In the genomic region with DNA sequence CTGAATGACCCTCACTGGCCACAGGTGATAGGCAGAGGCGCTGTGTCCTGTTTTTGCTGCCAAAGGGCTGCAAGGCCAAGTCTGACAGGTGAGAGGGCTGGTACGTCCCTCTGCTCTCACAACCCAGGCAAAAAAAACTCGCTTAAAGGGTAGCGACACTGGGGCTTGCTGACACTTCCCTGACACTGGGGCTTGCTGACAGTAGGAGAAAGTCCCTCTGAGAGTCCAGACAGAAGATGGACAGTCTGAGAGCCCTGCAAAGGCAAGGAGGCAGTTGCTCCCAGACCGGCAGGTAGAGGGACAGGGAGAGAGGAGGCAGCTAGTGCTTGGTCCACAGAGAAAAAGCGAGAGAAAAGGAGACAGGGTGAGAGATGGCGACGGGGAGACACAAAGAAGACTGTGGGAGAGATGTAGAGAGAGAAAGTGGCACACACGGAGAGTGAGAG, we compare ENCODE assay signal across 1 cellular context.
TF ChIP-seq lines count a peak whose summit lies in the region.

No MANE protein-coding gene starts in this region.

TF ChIP-seq in A549, 52 proteins besides CTCF, POLR2A, EP300 and RAD21 (continued from another document):
- no peak for TF ChIP-seq BCL3 (IDR thresholded peaks at IDR 0.05)
- TF ChIP-seq NFE2L2 (conservative IDR thresholded peaks at IDR 0.05; ENCODE audit: low read length), result no peak
- no peak for TF ChIP-seq CEBPB (IDR thresholded peaks at IDR 0.05)
- no peak for TF ChIP-seq NPAS2 (CRISPR knock-in tag; IDR thresholded peaks at IDR 0.05; ENCODE audit: borderline replicate concordance)
